1 cellular context compared by ENCODE assay signal in genomic region chr14:76884853-76885276, GRCh38.
TF ChIP-seq lines count a peak whose summit lies in the region.

No MANE protein-coding gene starts in this region.

TF ChIP-seq in H1, 55 proteins besides CTCF, POLR2A, EP300 and RAD21:
- TF ChIP-seq BACH1 (IDR thresholded peaks at IDR 0.05; ENCODE audit: low read length) (no peak), TBP (IDR thresholded peaks at IDR 0.05; ENCODE audit: low read depth, low read length) (no peak), CTBP2 (IDR thresholded peaks at IDR 0.05; ENCODE audit: borderline replicate concordance, insufficient read depth, insufficient read length, low read length) (no peak), KDM4A (IDR thresholded peaks at IDR 0.05; ENCODE audit: low read depth, low read length, severe bottlenecking) (no peak), SAP30 (IDR thresholded peaks at IDR 0.05; ENCODE audit: insufficient read depth, insufficient replicate concordance, low read length) (no peak), ASH2L (IDR thresholded peaks at IDR 0.05; ENCODE audit: low read length) (no peak)
